16 cellular contexts compared by ENCODE assay signal in genomic region chr14:38074754-38075153, GRCh38.
DNase-seq lines count a peak whose midpoint lies in the region; ATAC-seq and TF ChIP-seq lines count a peak whose summit lies in the region.
"Had no signal": no experiment of that assay in that cellular context is flagged by ENCODE, and none has a peak within 500 bp of the region (broad histone marks: within the 10 kb centered on the region; RNA-seq: fewer than 3 reads in every experiment).

No MANE protein-coding gene starts in this region.

- no peaks in the 10 kb centered on the region for H3K36me3 ChIP-seq in osteoblast (ENCODE audit: insufficient read depth, low read length)

- CTCF ChIA-PET in CD4-positive, alpha-beta T cell (lab: Charles Lee): no interaction called here
- CTCF ChIA-PET in T-cell (lab: Charles Lee): no interaction called here

- POLR2A ChIA-PET in CD4-positive, alpha-beta T cell (lab: Charles Lee): interaction anchor here (1.2 to 2.4 kb wide), 2 partner anchors 51 to 52 kb away, joined by 4 to 5 read pairs; no protein-coding TSS in a partner anchor
- POLR2A ChIA-PET in T-cell (lab: Charles Lee): no interaction called here

- no peak for TF ChIP-seq CTCF in CD4-positive, alpha-beta T cell (IDR thresholded peaks at IDR 0.05)
- TF ChIP-seq CTCF in osteoblast (IDR thresholded peaks at IDR 0.05; ENCODE audit: extremely low read depth, low read depth, low read length): no peak

- no peaks in the 10 kb centered on the region for H3K27me3 ChIP-seq in CD4-positive, alpha-beta T cell (ENCODE audit: control insufficient read depth, insufficient read depth, low read length)
- no peaks in the 10 kb centered on the region for H3K27me3 ChIP-seq in osteoblast (ENCODE audit: insufficient read depth, low read length)

- H2AFZ ChIP-seq in osteoblast (ENCODE audit: low read length): no peak overlapping the region

- H3K27me3 Mint-ChIP-seq in CD4-positive, alpha-beta T cell: no peaks in the 10 kb centered on the region
- no peaks in the 10 kb centered on the region for H3K27me3 Mint-ChIP-seq in T-cell
- H3K27me3 Mint-ChIP-seq in central memory CD8-positive, alpha-beta T cell: no peaks in the 10 kb centered on the region
- H3K27me3 Mint-ChIP-seq: dendritic cell treated with granulocyte-macrophage colony-stimulating factor and Interleukin-4, amounts not matched to agents 40 ng/mL and 50 ng/mL, for 4 days had no signal

- intact Hi-C loops in CD4-positive, alpha-beta T cell (cut with DNase I, micrococcal nuclease): no loop called here

- no peak overlapping the region for H3K4me2 ChIP-seq in osteoblast (ENCODE audit: insufficient read depth, low read length)

- H3K36me3 Mint-ChIP-seq in CD4-positive, alpha-beta T cell (ENCODE audit: low read depth): peaks cover 4% of the 10 kb centered on the region
- no peaks in the 10 kb centered on the region for H3K36me3 Mint-ChIP-seq in T-cell
- peaks cover 17% of the 10 kb centered on the region for H3K36me3 Mint-ChIP-seq in central memory CD8-positive, alpha-beta T cell (ENCODE audit: insufficient read depth)

- H3K4me3 ChIP-seq in osteoblast (ENCODE audit: insufficient read depth, low read length): no peak overlapping the region

- H3K27ac ChIP-seq in CD4-positive, alpha-beta T cell (ENCODE audit: low read depth, low read length): no peak overlapping the region
- H3K27ac ChIP-seq in osteoblast (ENCODE audit: low read depth, low read length): no peak overlapping the region

- no peaks in the 10 kb centered on the region for H3K4me1 ChIP-seq in osteoblast (ENCODE audit: insufficient read depth, low read length)
- H3K4me1 ChIP-seq: Caco-2 had no signal

- DNase-seq in CD1c-positive myeloid dendritic cell (ENCODE audit: extremely low spot score) (peak; percentile 6), T-cell (peak in 20 of 34 experiments; percentile 0 to 53 (median 26)), NCI-H1417 (lab: John Stamatoyannopoulos, UW) (no peak), osteoblast (ENCODE audit: insufficient read length, low spot score, missing footprints) (no peak)
- DNase-seq in CD4-positive, alpha-beta T cell: peak in 1 of 10 experiments; percentile 5
- peak in 1 of 2 donors; percentile 47 for DNase-seq in central memory CD8-positive, alpha-beta T cell (ENCODE audit: low spot score in 2 of 2)
- DNase-seq: activated CD4-positive, alpha-beta T cell treated with anti-CD3 and anti-CD28 coated beads, Interleukin-2, amount 50 U/mL, for 1 hour; activated T-cell treated with anti-CD3 and anti-CD28 coated beads, Interleukin-2, amount 50 U/mL, for 1 hour; amniotic stem cell; Caco-2; left ventricle myocardium superior; NCI-H1417 treated with DMSO at 0.1 percent for 48 hours; NCI-H524 treated with DMSO at 0.1 percent for 48 hours had no signal

- peaks cover 78% of the 10 kb centered on the region for H3K4me1 Mint-ChIP-seq in CD4-positive, alpha-beta T cell (ENCODE audit: low read depth)
- peaks cover 67 to 84% (median 81%) of the 10 kb centered on the region in 3 donors for H3K4me1 Mint-ChIP-seq in T-cell
- peaks cover 61% of the 10 kb centered on the region for H3K4me1 Mint-ChIP-seq in central memory CD8-positive, alpha-beta T cell

- no peaks in the 10 kb centered on the region for H4K20me1 ChIP-seq in osteoblast (ENCODE audit: insufficient read depth, low read length)

- no peaks in the 10 kb centered on the region for H3K9me3 Mint-ChIP-seq in CD4-positive, alpha-beta T cell
- peaks cover 0 to 5% (median 0%) of the 10 kb centered on the region in 3 donors for H3K9me3 Mint-ChIP-seq in T-cell
- H3K9me3 Mint-ChIP-seq in central memory CD8-positive, alpha-beta T cell: no peaks in the 10 kb centered on the region
- H3K9me3 Mint-ChIP-seq: dendritic cell treated with granulocyte-macrophage colony-stimulating factor and Interleukin-4, amounts not matched to agents 40 ng/mL and 50 ng/mL, for 4 days had no signal

- no peaks in the 10 kb centered on the region for H3K79me2 ChIP-seq in osteoblast (ENCODE audit: insufficient read depth, low read length)

- ATAC-seq in CD4-positive, alpha-beta T cell (ENCODE audit: poor library complexity): peak; percentile 52
- ATAC-seq in T-cell (replicated peaks in 1 of 4) (peak; percentile 48 to 69 (median 66)), HG03108 (IDR thresholded peaks at IDR 0.05; ENCODE audit: unreplicated experiment) (no peak), GM18511 (IDR thresholded peaks at IDR 0.05; ENCODE audit: unreplicated experiment) (no peak)
- ATAC-seq in central memory CD8-positive, alpha-beta T cell (replicated peaks; ENCODE audit: extremely low read depth, poor library complexity, severe bottlenecking): peak; percentile 50
- ATAC-seq: left ventricle myocardium superior had no signal

- peak overlapping the region; percentile 74 for H3K27ac Mint-ChIP-seq in CD4-positive, alpha-beta T cell
- H3K27ac Mint-ChIP-seq in T-cell: peak overlapping the region; percentile 91 to 93
- peak overlapping the region; percentile 94 for H3K27ac Mint-ChIP-seq in central memory CD8-positive, alpha-beta T cell (ENCODE audit: low read depth)
- H3K27ac Mint-ChIP-seq: dendritic cell treated with granulocyte-macrophage colony-stimulating factor and Interleukin-4, amounts not matched to agents 40 ng/mL and 50 ng/mL, for 4 days had no signal

- H3K4me3 Mint-ChIP-seq in CD4-positive, alpha-beta T cell: peak overlapping the region; percentile 52
- H3K4me3 Mint-ChIP-seq in T-cell: peak overlapping the region; percentile 25 to 65 (median 51)
- peak overlapping the region; percentile 68 for H3K4me3 Mint-ChIP-seq in central memory CD8-positive, alpha-beta T cell
- H3K4me3 Mint-ChIP-seq: dendritic cell treated with granulocyte-macrophage colony-stimulating factor and Interleukin-4, amounts not matched to agents 40 ng/mL and 50 ng/mL, for 4 days had no signal

- no peaks in the 10 kb centered on the region for H3K9me3 ChIP-seq in CD4-positive, alpha-beta T cell (ENCODE audit: control insufficient read depth, low read length)
- no peaks in the 10 kb centered on the region for H3K9me3 ChIP-seq in osteoblast (ENCODE audit: low read depth, low read length)
- H3K9me3 ChIP-seq: Caco-2 had no signal

Comparison
In these comparisons a context has a peak if more than half of its experiments do, and no peak if none do; other contexts are left out.
1. DNase-seq: peak in CD1c-positive myeloid dendritic cell (single experiment) and T-cell (20 of 34); none in NCI-H1417 (0 of 3) and osteoblast (single experiment).
2. ATAC-seq: peak in CD4-positive, alpha-beta T cell (single experiment), T-cell (4 of 4) and central memory CD8-positive, alpha-beta T cell (single experiment); none in HG03108 (single experiment) and GM18511 (single experiment).
3. Peak in every context shown above with its lines, with median percentiles within 50 percentile points of each other: H3K27ac Mint-ChIP-seq and H3K4me3 Mint-ChIP-seq.